In genomic region chr1:230907472-230908205, GRCh38 we compare ENCODE assay signal across 23 cellular contexts. TPM values are rescaled to one million over a fixed set of nuclear protein-coding genes. Genes with fewer than 3 reads are reported as not detected.
A peak's percentile ranks its signal among the peaks of the same experiment; 100 is the strongest.
DNase-seq lines count a peak whose midpoint lies in the region; FAIRE-seq and TF ChIP-seq lines count a peak whose summit lies in the region.
"Had no signal": no experiment of that assay in that cellular context is flagged by ENCODE, and none has a peak within 500 bp of the region (broad histone marks: within the 10 kb centered on the region; RNA-seq: fewer than 3 reads in every experiment).

No MANE protein-coding gene starts in this region.

- no peak overlapping the region for H2BK5ac ChIP-seq in mesenchymal stem cell (ENCODE audit: low read depth, low read length, poor library complexity, severe bottlenecking)

- no peaks in the 10 kb centered on the region for H3K9me3 ChIP-seq in esophagus muscularis mucosa
- H3K9me3 ChIP-seq in mesenchymal stem cell (ENCODE audit: control insufficient read depth, low read length), result no peaks in the 10 kb centered on the region
- no peaks in the 10 kb centered on the region for H3K9me3 ChIP-seq in effector memory CD4-positive, alpha-beta T cell (ENCODE audit: control insufficient read depth, low read length)
- H3K9me3 ChIP-seq: A549, BLaER1 had no signal

- no peak overlapping the region for H4K91ac ChIP-seq in mesenchymal stem cell (ENCODE audit: low read length)

- H3K18ac ChIP-seq in mesenchymal stem cell (ENCODE audit: low read depth in 1 of 2, low read length in 2 of 2), result no peak overlapping the region

- intact Hi-C loops in esophagus muscularis mucosa (cut with DNase I), result no loop called here

- H3K9ac ChIP-seq in mesenchymal stem cell (ENCODE audit: low read length), result no peak overlapping the region
- H3K9ac ChIP-seq: BLaER1, GM23248 had no signal

- H3K14ac ChIP-seq in mesenchymal stem cell (ENCODE audit: low read length in 2 of 2), result no peak overlapping the region

- no peak overlapping the region for H3K4me2 ChIP-seq in mesenchymal stem cell (ENCODE audit: low read length, poor library complexity, severe bottlenecking)
- H3K4me2 ChIP-seq: A549, BLaER1 had no signal

- no peak for TF ChIP-seq EP300 in esophagus muscularis mucosa (IDR thresholded peaks at IDR 0.05)

- H3K27me3 ChIP-seq in esophagus muscularis mucosa (no peaks in the 10 kb centered on the region), mesenchymal stem cell (ENCODE audit: control insufficient read depth in 1 of 2, insufficient read depth in 1 of 2, low read length in 2 of 2) (no peaks in the 10 kb centered on the region)
- no peaks in the 10 kb centered on the region for H3K27me3 ChIP-seq in effector memory CD4-positive, alpha-beta T cell (replicated peaks; ENCODE audit: control insufficient read depth, insufficient read depth, low read length, poor library complexity, severe bottlenecking)
- H3K27me3 ChIP-seq: BLaER1 had no signal

- no peak overlapping the region for H2AFZ ChIP-seq in mesenchymal stem cell (ENCODE audit: low read depth, low read length)
- H2AFZ ChIP-seq: GM23248 had no signal

- H3K4me1 ChIP-seq in esophagus muscularis mucosa, result peaks cover 10 to 51% (median 26%) of the 10 kb centered on the region in 4 donors
- no peaks in the 10 kb centered on the region for H3K4me1 ChIP-seq in mesenchymal stem cell (ENCODE audit: control insufficient read depth, insufficient read depth, low read depth, low read length)
- H3K4me1 ChIP-seq in effector memory CD4-positive, alpha-beta T cell (ENCODE audit: control insufficient read depth, insufficient read depth, low read length, poor library complexity, severe bottlenecking), result no peaks in the 10 kb centered on the region
- H3K4me1 ChIP-seq: A549, BLaER1 had no signal

- no peak overlapping the region for H3K23ac ChIP-seq in mesenchymal stem cell (ENCODE audit: low read length in 2 of 2)

- 69% methylated on average over 4 of the region's 4 CpGs for WGBS in esophagus muscularis mucosa
- 52% methylated on average over 2 of the region's 4 CpGs for WGBS in mesenchymal stem cell

- no peak for TF ChIP-seq CTCF in esophagus muscularis mucosa (IDR thresholded peaks at IDR 0.05)

- no peak overlapping the region for H2BK12ac ChIP-seq in mesenchymal stem cell (ENCODE audit: low read length in 2 of 2)

- H3K27ac ChIP-seq in esophagus muscularis mucosa (replicated peaks in 1 of 4) (peak overlapping the region; percentile 5 to 51 (median 24)), mesenchymal stem cell (ENCODE audit: low read length, poor library complexity, severe bottlenecking) (no peak overlapping the region), substantia nigra (ENCODE audit: low read depth, low read length, poor library complexity, severe bottlenecking) (peak overlapping the region; percentile 47)
- no peak overlapping the region for H3K27ac ChIP-seq in effector memory CD4-positive, alpha-beta T cell (ENCODE audit: insufficient read depth, low read length, poor library complexity, severe bottlenecking)
- H3K27ac ChIP-seq: A549, BLaER1, GM23248 had no signal

- no peak overlapping the region for H2AK5ac ChIP-seq in mesenchymal stem cell (ENCODE audit: low read length, severe bottlenecking)

- H3K79me1 ChIP-seq in mesenchymal stem cell (replicated peaks; ENCODE audit: low read length, poor library complexity, severe bottlenecking), result no peaks in the 10 kb centered on the region

- peak; percentile 13 for FAIRE-seq in GM12891 (lab: Jason Lieb, UNC)
- FAIRE-seq: A549, GM12878, K562 had no signal

- H3K36me3 ChIP-seq in esophagus muscularis mucosa (peaks cover 5 to 77% (median 37%) of the 10 kb centered on the region in 4 donors), mesenchymal stem cell (ENCODE audit: control insufficient read depth in 1 of 2, insufficient read depth in 2 of 2, low read depth in 1 of 2, low read length in 2 of 2) (peaks cover 8 to 38% of the 10 kb centered on the region in 2 experiments)
- peaks cover 75% of the 10 kb centered on the region for H3K36me3 ChIP-seq in effector memory CD4-positive, alpha-beta T cell (ENCODE audit: control insufficient read depth, insufficient read depth, low read length)

- no peak overlapping the region for H2BK15ac ChIP-seq in mesenchymal stem cell (ENCODE audit: low read depth, poor library complexity, severe bottlenecking)

- H3K4ac ChIP-seq in mesenchymal stem cell (ENCODE audit: low read depth in 1 of 2, low read length in 2 of 2), result no peak overlapping the region

- no peak overlapping the region for H4K8ac ChIP-seq in mesenchymal stem cell (ENCODE audit: low read length)

- no peak overlapping the region for H2BK120ac ChIP-seq in mesenchymal stem cell (ENCODE audit: low read depth, low read length)

- DNase-seq in GM12891 (ENCODE audit: insufficient read length, low spot score) (no peak), esophagus muscularis mucosa (ENCODE audit: extremely low spot score) (peak; percentile 19), mesenchymal stem cell (peak; percentile 22), substantia nigra (lab: John Stamatoyannopoulos, UW) (no peak), globus pallidus (ENCODE audit: low spot score) (no peak), cerebellar nuclear complex (lab: John Stamatoyannopoulos, UW) (no peak)
- DNase-seq in effector memory CD4-positive, alpha-beta T cell, result no peak
- DNase-seq: Calu3; CD4-positive, alpha-beta memory T cell; DMS53; EL; GM23248; NCI-H1092 treated with DMSO at 0.1 percent for 48 hours; NCI-H1694; NCI-H2227 treated with DMSO at 0.1 percent for 48 hours; NCI-H510A treated with DMSO at 0.1 percent for 48 hours; NCI-H82; OCI-M1; SHP77 had no signal

- H3K4me3 ChIP-seq in esophagus muscularis mucosa (no peak overlapping the region), mesenchymal stem cell (ENCODE audit: insufficient read depth in 1 of 2, low read depth in 1 of 2, low read length in 2 of 2) (no peak overlapping the region)
- H3K4me3 ChIP-seq in effector memory CD4-positive, alpha-beta T cell (ENCODE audit: insufficient read depth, low read depth, low read length, poor library complexity, severe bottlenecking), result no peak overlapping the region
- H3K4me3 ChIP-seq: A549, BLaER1, GM12878, GM23248, K562 had no signal

- TF ChIP-seq POLR2A in GM12891 (IDR thresholded peaks at IDR 0.05; ENCODE audit: low read depth, low read length) (no peak), esophagus muscularis mucosa (IDR thresholded peaks at IDR 0.05; ENCODE audit: low read depth) (no peak)

TF ChIP-seq in GM12891, 5 proteins besides CTCF, POLR2A, EP300 and RAD21:
- no peak for TF ChIP-seq SPI1 (IDR thresholded peaks at IDR 0.05; ENCODE audit: low read depth, low read length)
- TF ChIP-seq POLR2AphosphoS5 (IDR thresholded peaks at IDR 0.05; ENCODE audit: low read depth, low read length), result no peak
- no peak for TF ChIP-seq PAX5 (IDR thresholded peaks at IDR 0.05; ENCODE audit: insufficient read depth, low read length, severe bottlenecking)
- no peak for TF ChIP-seq TAF1 (IDR thresholded peaks at IDR 0.05; ENCODE audit: low read depth, low read length)
- TF ChIP-seq POU2F2 (IDR thresholded peaks at IDR 0.05; ENCODE audit: low read depth, low read length), result no peak
TF ChIP-seq in GM12891: peak in this region for 0.

RNA-seq across cellular contexts. Expression of gene C1orf198, which starts 39.3 kb away (rescaled TPM):
- 1.2 TPM for polyA plus RNA-seq in GM12891 (2012; ENCODE audit: low read depth, missing spikeins)
- 100 to 1,000 TPM in 3 of 4 donors, 10 to 100 TPM in 1; 95.6 to 214 (median 140) TPM for total RNA-seq in esophagus muscularis mucosa
- polyA plus RNA-seq in mesenchymal stem cell (2013, experiment 1 of 2), result 40.5 TPM
- 39.9 TPM for polyA plus RNA-seq in mesenchymal stem cell (2013, experiment 2 of 2)

Comparison
In these comparisons a context has a peak if more than half of its experiments do, and no peak if none do; other contexts are left out.
1. DNase-seq: peak in esophagus muscularis mucosa (single experiment) and mesenchymal stem cell (single experiment); none in GM12891 (single experiment), substantia nigra (0 of 49), globus pallidus (single experiment), cerebellar nuclear complex (0 of 2) and effector memory CD4-positive, alpha-beta T cell (0 of 3).
2. H3K27ac ChIP-seq: peak in esophagus muscularis mucosa (4 of 4) and substantia nigra (single experiment); none in mesenchymal stem cell (single experiment) and effector memory CD4-positive, alpha-beta T cell (single experiment).